20 cellular contexts compared by ENCODE assay signal in genomic region chr2:22901471-22901870, GRCh38.
A peak's percentile ranks its signal among the peaks of the same experiment; 100 is the strongest.
DNase-seq lines count a peak whose midpoint lies in the region; ATAC-seq, FAIRE-seq and TF ChIP-seq lines count a peak whose summit lies in the region.
"Had no signal": no experiment of that assay in that cellular context is flagged by ENCODE, and none has a peak within 500 bp of the region (broad histone marks: within the 10 kb centered on the region; RNA-seq: fewer than 3 reads in every experiment).

No MANE protein-coding gene starts in this region.

- H3K27ac ChIP-seq in pancreas, result no peak overlapping the region
- H3K27ac ChIP-seq in neuronal stem cell (replicated peaks; ENCODE audit: low read length), result no peak overlapping the region
- H3K27ac ChIP-seq: BLaER1, PC-9 had no signal

- H3K79me1 ChIP-seq in neuronal stem cell (ENCODE audit: low read depth, low read length), result no peaks in the 10 kb centered on the region

- H3K14ac ChIP-seq in neuronal stem cell (ENCODE audit: low read length), result no peak overlapping the region

- no peak overlapping the region for H4K91ac ChIP-seq in neuronal stem cell (ENCODE audit: low read depth, low read length, poor library complexity)

- intact Hi-C loops in pancreas (cut with DNase I), result no loop called here

- no peak overlapping the region for H3K18ac ChIP-seq in neuronal stem cell (ENCODE audit: low read length)

- no peak overlapping the region for H2AFZ ChIP-seq in neuronal stem cell (ENCODE audit: low read length)
- H2AFZ ChIP-seq: PC-9 had no signal

- WGBS in pancreas, 2 donors, result 41 to 45% methylated on average over 6 of the region's 6 CpGs
- no CpG with 5 or more reads among the region's 6 CpGs for WGBS in neuronal stem cell (ENCODE audit: extremely low coverage in 2 of 2, insufficient read length in 2 of 2, insufficient replicate concordance in 1 of 2), 2 donors

- H3K9ac ChIP-seq in neuronal stem cell (ENCODE audit: low read depth, low read length, poor library complexity), result no peak overlapping the region
- H3K9ac ChIP-seq: BLaER1 had no signal

- no peak overlapping the region for H2BK12ac ChIP-seq in neuronal stem cell (ENCODE audit: low read length)

- H3K36me3 ChIP-seq in bronchial epithelial cell (ENCODE audit: control insufficient read depth, insufficient read depth, low read length) (no peaks in the 10 kb centered on the region), pancreas (no peaks in the 10 kb centered on the region), neuronal stem cell (replicated peaks in 1 of 2; ENCODE audit: control insufficient read depth in 2 of 2, insufficient read depth in 2 of 2, low read length in 2 of 2) (no peaks in the 10 kb centered on the region)
- H3K36me3 ChIP-seq: BLaER1 had no signal

- H3K9me3 ChIP-seq in pancreas (no peaks in the 10 kb centered on the region), neuronal stem cell (replicated peaks in 1 of 2; ENCODE audit: control insufficient read depth in 2 of 2, insufficient read depth in 1 of 2, low read depth in 1 of 2, low read length in 2 of 2) (no peaks in the 10 kb centered on the region)
- H3K9me3 ChIP-seq: BLaER1 had no signal

- DNase-seq in Caki2 (ENCODE audit: low read depth) (peak; percentile 7), bronchial epithelial cell (ENCODE audit: low read depth) (peak; percentile 59), glomerular visceral epithelial cell (ENCODE audit: extremely low spot score) (peak; percentile 83), pancreas (no peak), NCI-H510A treated with DMSO at 0.1 percent for 48 hours (lab: John Stamatoyannopoulos, UW) (no peak), neuronal stem cell (ENCODE audit: low spot score) (no peak)
- DNase-seq: CD4-positive, CD25-positive, alpha-beta regulatory T cell; DMS79 treated with DMSO at 0.1 percent for 48 hours; GF-D8; GOT3; HCEC 1CT; NCI-H1048; NCI-H1694; NCI-H2029 treated with DMSO at 0.1 percent for 48 hours; NCI-H526 treated with DMSO at 0.1 percent for 48 hours; PC-9; SHP77 had no signal

- no peak for FAIRE-seq in bronchial epithelial cell (lab: Jason Lieb, UNC)
- no peak for FAIRE-seq in pancreas (lab: Jason Lieb, UNC)
- FAIRE-seq: GM12891 had no signal

- H4K8ac ChIP-seq in neuronal stem cell (ENCODE audit: low read depth, low read length), result no peak overlapping the region

- H3K27me3 ChIP-seq in bronchial epithelial cell (ENCODE audit: control insufficient read depth, insufficient read depth, low read length) (no peaks in the 10 kb centered on the region), pancreas (no peaks in the 10 kb centered on the region), neuronal stem cell (ENCODE audit: control insufficient read depth in 3 of 3, insufficient read depth in 3 of 3, low read depth in 1 of 3, low read length in 3 of 3) (no peaks in the 10 kb centered on the region)
- H3K27me3 ChIP-seq: BLaER1 had no signal

- no peak overlapping the region for H3K4ac ChIP-seq in neuronal stem cell (ENCODE audit: low read length)

- H2AK5ac ChIP-seq in neuronal stem cell (ENCODE audit: low read depth, low read length), result no peak overlapping the region

- no peak overlapping the region for H2BK5ac ChIP-seq in neuronal stem cell (ENCODE audit: low read length)

- no peak overlapping the region for H3K4me2 ChIP-seq in neuronal stem cell (ENCODE audit: insufficient read depth, low read length, poor library complexity, severe bottlenecking)
- H3K4me2 ChIP-seq: BLaER1, PC-9 had no signal

- peak in 3 of 4 donors; percentile 33 to 68 (median 55) for ATAC-seq in pancreas
- ATAC-seq in HG02938 (IDR thresholded peaks at IDR 0.05; ENCODE audit: unreplicated experiment), result no peak

- TF ChIP-seq CTCF in bronchial epithelial cell (IDR thresholded peaks at IDR 0.05; ENCODE audit: insufficient read depth, low read length, severe bottlenecking) (no peak), pancreas (IDR thresholded peaks at IDR 0.05) (no peak)

- no peak overlapping the region for H2BK15ac ChIP-seq in neuronal stem cell (ENCODE audit: low read length)

- H3K4me3 ChIP-seq in bronchial epithelial cell (ENCODE audit: low read depth, low read length) (no peak overlapping the region), pancreas (no peak overlapping the region), neuronal stem cell (ENCODE audit: low read length in 2 of 2) (no peak overlapping the region)
- H3K4me3 ChIP-seq: BLaER1, PC-9 had no signal

- H3K23ac ChIP-seq in neuronal stem cell (ENCODE audit: low read depth, low read length, poor library complexity), result no peak overlapping the region

- no peak overlapping the region for H2BK120ac ChIP-seq in neuronal stem cell (ENCODE audit: low read depth, low read length)

- no peaks in the 10 kb centered on the region for H3K4me1 ChIP-seq in pancreas
- H3K4me1 ChIP-seq in neuronal stem cell (ENCODE audit: control insufficient read depth in 2 of 2, insufficient read depth in 1 of 2, low read depth in 1 of 2, low read length in 2 of 2), result peaks cover 0 to 3% of the 10 kb centered on the region in 2 donors
- H3K4me1 ChIP-seq: BLaER1 had no signal

- in situ Hi-C loops in Caki2 (cut with HindIII; ENCODE audit: low pct_unique_long_range_greater_than_20kb, low sequenced_read_pairs), result no loop called here

Comparison
In these comparisons a context has a peak if more than half of its experiments do, and no peak if none do; other contexts are left out.
1. DNase-seq: peak in Caki2 (single experiment), bronchial epithelial cell (single experiment) and glomerular visceral epithelial cell (single experiment); none in pancreas (0 of 6), NCI-H510A treated with DMSO at 0.1 percent for 48 hours (single experiment) and neuronal stem cell (single experiment).